In the genomic region with DNA sequence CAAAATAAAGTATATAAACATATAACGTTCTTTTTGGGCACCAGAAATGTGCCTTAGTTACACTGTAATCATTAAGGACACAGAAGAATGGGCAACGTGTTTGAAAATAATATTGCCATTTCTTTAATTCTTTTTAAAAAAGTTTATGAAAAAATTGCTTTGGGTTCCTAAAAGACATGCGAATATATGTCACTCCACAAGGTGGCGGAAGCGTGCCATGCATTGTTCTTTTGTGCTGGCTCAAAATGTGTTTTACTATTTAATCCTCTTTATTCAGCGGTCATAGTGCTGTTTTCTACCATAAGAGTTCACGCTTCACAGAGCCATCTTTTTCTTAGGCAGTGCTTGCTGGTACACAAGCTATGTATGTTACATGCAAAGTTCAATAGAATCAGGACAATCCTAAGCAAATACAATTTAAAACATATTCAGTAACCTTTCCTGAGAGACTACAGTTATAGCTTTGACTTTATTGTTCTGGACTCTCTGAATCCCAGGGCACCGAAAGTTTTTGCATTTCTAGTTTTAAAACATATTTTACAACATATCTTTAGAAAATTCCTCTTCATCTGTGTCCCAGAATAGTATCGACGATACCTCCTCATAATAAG, we compare ENCODE assay signal across 8 cellular contexts.
DNase-seq lines count a peak whose midpoint lies in the region; ATAC-seq and TF ChIP-seq lines count a peak whose summit lies in the region.

No MANE protein-coding gene starts in this region.

- no peaks in the 10 kb centered on the region for H3K36me3 Mint-ChIP-seq in nephron progenitor cell (ENCODE audit: low read depth)

- intact Hi-C loops in esophagus muscularis mucosa (cut with DNase I), result loop anchor here (5.0 to 10.0 kb wide), 2 partner anchors 208 to 466 kb away; a partner anchor contains a TSS

- no peak for TF ChIP-seq EP300 in esophagus muscularis mucosa (IDR thresholded peaks at IDR 0.05)

- H3K4me3 ChIP-seq in BJ (ENCODE audit: low read depth, low read length) (no peak overlapping the region), esophagus muscularis mucosa (no peak overlapping the region)

- DNase-seq in BJ (ENCODE audit: low read depth), result no peak
- peak; percentile 28 for DNase-seq in NCI-H774 (lab: John Stamatoyannopoulos, UW)
- peak; percentile 18 for DNase-seq in activated CD8-positive, alpha-beta memory T cell treated with anti-CD3 and anti-CD28 coated beads, Interleukin-2, amount 50 U/mL, for 24 hours (ENCODE audit: extremely low read depth)
- DNase-seq in esophagus muscularis mucosa (ENCODE audit: extremely low spot score), result no peak
- DNase-seq in nephron progenitor cell, result peak; percentile 66
- DNase-seq in stromal cell of bone marrow (ENCODE audit: low read depth), result peak; percentile 56

- ATAC-seq in GM18907 (IDR thresholded peaks at IDR 0.05; ENCODE audit: unreplicated experiment), result peak; percentile 73
- ATAC-seq in HG03442 (IDR thresholded peaks at IDR 0.05; ENCODE audit: unreplicated experiment), result peak; percentile 68

- no peak for TF ChIP-seq POLR2A in esophagus muscularis mucosa (IDR thresholded peaks at IDR 0.05; ENCODE audit: low read depth)

- WGBS in esophagus muscularis mucosa, result 28% methylated on average over 10 of the region's 10 CpGs

- no peaks in the 10 kb centered on the region for H3K27me3 ChIP-seq in BJ (ENCODE audit: control insufficient read depth, insufficient read depth, low read length)
- H3K27me3 ChIP-seq in esophagus muscularis mucosa, result no peaks in the 10 kb centered on the region

- H3K4me1 Mint-ChIP-seq in nephron progenitor cell, result no peaks in the 10 kb centered on the region

- H3K9me3 Mint-ChIP-seq in nephron progenitor cell, result no peaks in the 10 kb centered on the region

- peak; percentile 79 for TF ChIP-seq CTCF in BJ (IDR thresholded peaks at IDR 0.05; ENCODE audit: insufficient read depth, low read depth, low read length)
- peak; percentile 78 to 85 (median 79) for TF ChIP-seq CTCF in esophagus muscularis mucosa (IDR thresholded peaks at IDR 0.05)
- TF ChIP-seq CTCF in nephron progenitor cell (IDR thresholded peaks at IDR 0.05), result peak; percentile 97

- H3K27me3 Mint-ChIP-seq in nephron progenitor cell (ENCODE audit: low read depth, poor library complexity), result no peaks in the 10 kb centered on the region

- H3K4me1 ChIP-seq in esophagus muscularis mucosa, result peaks cover 0 to 4% (median 1%) of the 10 kb centered on the region in 4 donors

- H3K27ac Mint-ChIP-seq in nephron progenitor cell, result no peak overlapping the region

- POLR2A ChIA-PET in BJ (lab: Charles Lee), result interaction anchor here (0.7 kb wide), 1 partner anchor 353 kb away, joined by 24 read pairs; no protein-coding TSS in a partner anchor

- H3K9me3 ChIP-seq in esophagus muscularis mucosa, result no peaks in the 10 kb centered on the region

- CTCF ChIA-PET in BJ (lab: Yijun Ruan, JAX), result interaction anchor here (0.6 to 1.1 kb wide), 8 partner anchors 26 to 1880 kb away, joined by 3 to 5 read pairs (median 3); a partner anchor contains a TSS

- no peaks in the 10 kb centered on the region for H3K36me3 ChIP-seq in BJ (ENCODE audit: control insufficient read depth, insufficient read depth, low read length)
- no peaks in the 10 kb centered on the region for H3K36me3 ChIP-seq in esophagus muscularis mucosa

- no peak overlapping the region for H3K4me3 Mint-ChIP-seq in nephron progenitor cell

- H3K27ac ChIP-seq in esophagus muscularis mucosa (replicated peaks in 1 of 4), result no peak overlapping the region

Comparison
In these comparisons a context has a peak if more than half of its experiments do, and no peak if none do; other contexts are left out.
1. DNase-seq: peak in NCI-H774 (single experiment), activated CD8-positive, alpha-beta memory T cell treated with anti-CD3 and anti-CD28 coated beads, Interleukin-2, amount 50 U/mL, for 24 hours (single experiment), nephron progenitor cell (single experiment) and stromal cell of bone marrow (single experiment); none in BJ (single experiment) and esophagus muscularis mucosa (single experiment).
2. Peak in every context shown above with its lines, with median percentiles within 50 percentile points of each other: CTCF ChIP-seq.